Comparison of ENCODE assay signal across 17 cellular contexts in genomic region chr2:152534460-152535131, GRCh38.
DNase-seq lines count a peak whose midpoint lies in the region; ATAC-seq and TF ChIP-seq lines count a peak whose summit lies in the region.
"Had no signal": no experiment of that assay in that cellular context is flagged by ENCODE, and none has a peak within 500 bp of the region (broad histone marks: within the 10 kb centered on the region; RNA-seq: fewer than 3 reads in every experiment).

No MANE protein-coding gene starts in this region.

- H3K36me3 ChIP-seq in adipocyte (ENCODE audit: control insufficient read depth, insufficient read depth, low read length, severe bottlenecking): no peaks in the 10 kb centered on the region
- no peaks in the 10 kb centered on the region for H3K36me3 ChIP-seq in prostate gland
- H3K36me3 ChIP-seq in tibial artery: no peaks in the 10 kb centered on the region

- WGBS in prostate gland: 51% methylated on average over 7 of the region's 7 CpGs

- TF ChIP-seq POLR2A in prostate gland (IDR thresholded peaks at IDR 0.05): no peak

- in situ Hi-C loops in GM13977 (cut with MboI; ENCODE audit: low pct_unique_long_range_greater_than_20kb, low sequenced_read_pairs, unreplicated experiment): no loop called here

- H3K4me1 ChIP-seq in adipocyte (ENCODE audit: control insufficient read depth, insufficient read depth, low read length): peaks cover 20% of the 10 kb centered on the region
- H3K4me1 ChIP-seq in prostate gland (replicated peaks): no peaks in the 10 kb centered on the region
- peaks cover 0 to 35% (median 12%) of the 10 kb centered on the region in 4 donors for H3K4me1 ChIP-seq in tibial artery

- no peaks in the 10 kb centered on the region for H3K9me3 ChIP-seq in adipocyte (ENCODE audit: control insufficient read depth, low read length)
- no peaks in the 10 kb centered on the region for H3K9me3 ChIP-seq in prostate gland
- no peaks in the 10 kb centered on the region for H3K9me3 ChIP-seq in tibial artery

- peak overlapping the region; percentile 74 for H3K9ac ChIP-seq in adipocyte (ENCODE audit: low read length)

- no peak for ATAC-seq in left cardiac atrium
- ATAC-seq: stimulated activated memory B cell treated with anti-CD40 and anti-IgM and Interleukin-4, amounts not matched to agents 10 μg/mL and 1 μg/mL and 100 μg/mL, for 72 hours had no signal

- intact Hi-C loops in prostate gland (cut with DNase I): no loop called here
- intact Hi-C loops in tibial artery (cut with DNase I; ENCODE audit: low total_unique reads): no loop called here
- intact Hi-C loops in left cardiac atrium (cut with DNase I): no loop called here

- H3K4me3 ChIP-seq in adipocyte (ENCODE audit: low read length) (peak overlapping the region; percentile 79), prostate gland (no peak overlapping the region), tibial artery (peak overlapping the region in 1 of 2 donors; percentile 18)

- TF ChIP-seq CTCF in prostate gland (IDR thresholded peaks at IDR 0.05): no peak
- TF ChIP-seq CTCF in tibial artery (IDR thresholded peaks at IDR 0.05): no peak
- TF ChIP-seq CTCF in GM13977 (IDR thresholded peaks at IDR 0.05; ENCODE audit: extremely low read depth, insufficient read depth, missing control alignments): no peak

- no peak for DNase-seq in adipocyte (ENCODE audit: low read depth)
- peak; percentile 55 for DNase-seq in fibroblast of peridontal ligament (ENCODE audit: extremely low read depth)
- DNase-seq in prostate gland (ENCODE audit: low spot score): no peak
- DNase-seq in tibial artery: no peak
- no peak for DNase-seq in stimulated activated naive CD4-positive, alpha-beta T cell treated with Interleukin-2 at 50 U/mL for 16 hours (lab: John Stamatoyannopoulos, UW)
- DNase-seq in GM13977 (ENCODE audit: low spot score): no peak
- DNase-seq in NCI-H1417 (lab: John Stamatoyannopoulos, UW): no peak
- no peak for DNase-seq in left cardiac atrium
- DNase-seq: activated CD4-positive, alpha-beta T cell treated with anti-CD3 and anti-CD28 coated beads for 48 hours; activated gamma-delta T cell; GOT3; kidney; NCI-H1417 treated with DMSO at 0.1 percent for 48 hours; NCI-H2171; NCI-H69; retina had no signal

- H3K27ac ChIP-seq in prostate gland (peak overlapping the region; percentile 1 to 4), tibial artery (peak overlapping the region; percentile 36 to 38)

- H3K27me3 ChIP-seq in adipocyte (replicated peaks; ENCODE audit: control insufficient read depth, insufficient read depth, low read length): no peaks in the 10 kb centered on the region
- H3K27me3 ChIP-seq in prostate gland (replicated peaks; ENCODE audit: insufficient read depth): no peaks in the 10 kb centered on the region
- no peaks in the 10 kb centered on the region for H3K27me3 ChIP-seq in tibial artery
